ENCODE assay signal across 14 cellular contexts in the genomic region with DNA sequence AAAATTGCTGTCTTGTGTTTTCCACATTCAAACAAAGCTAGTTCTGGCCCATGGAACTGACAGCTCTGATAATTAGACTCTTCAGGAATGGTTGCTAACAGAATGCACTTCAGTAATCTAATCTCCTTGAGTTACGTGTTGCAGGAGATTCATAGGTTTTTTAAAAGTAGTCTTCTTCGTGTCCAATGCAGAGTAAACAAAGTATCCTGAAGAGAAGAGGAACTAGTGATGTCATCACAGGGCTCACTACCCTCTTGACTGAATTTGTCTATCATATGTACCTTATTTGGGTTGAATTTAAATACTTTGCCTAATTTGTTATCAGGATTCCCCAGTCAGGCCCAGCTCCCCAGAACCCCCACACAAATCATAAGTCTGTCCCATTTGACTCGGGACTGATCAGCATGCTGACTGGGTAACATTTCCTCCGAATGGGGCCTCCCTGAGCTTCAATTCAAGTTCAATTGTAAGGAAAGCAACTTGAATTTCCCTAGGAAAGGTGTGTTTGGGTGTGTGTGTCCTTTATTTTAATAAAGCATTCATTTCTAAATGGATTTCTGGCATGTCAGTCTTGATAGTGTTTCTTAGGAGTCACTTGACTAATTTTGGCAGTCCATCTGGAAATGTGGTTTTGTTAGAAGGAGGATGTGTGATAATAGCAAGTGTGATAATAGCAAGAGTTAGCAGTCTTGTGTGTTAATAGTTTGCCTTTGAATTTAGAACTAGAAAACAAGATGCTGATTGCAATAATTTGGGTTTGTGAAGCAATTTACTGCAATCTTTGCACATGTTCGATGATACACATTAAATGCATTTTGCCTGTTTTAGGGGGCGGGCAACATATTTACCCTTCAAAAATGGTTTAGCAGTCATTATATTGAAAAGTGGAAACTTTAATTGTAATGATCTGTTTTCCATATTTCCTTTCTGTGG. TPM values are rescaled to one million over a fixed set of nuclear protein-coding genes. Genes with fewer than 3 reads are reported as not detected.
DNase-seq lines count a peak whose midpoint lies in the region; ATAC-seq and TF ChIP-seq lines count a peak whose summit lies in the region.
"Had no signal": no experiment of that assay in that cellular context is flagged by ENCODE, and none has a peak within 500 bp of the region (broad histone marks: within the 10 kb centered on the region; RNA-seq: fewer than 3 reads in every experiment).

No MANE protein-coding gene starts in this region.

- H3K4me2 ChIP-seq in OCI-LY3 (ENCODE audit: low read length): peak overlapping the region; percentile 30

- peak overlapping the region; percentile 4; the same call in 1 of the 2 replicates for H3K27ac ChIP-seq in OCI-LY3 (ENCODE audit: low read length)
- H3K27ac ChIP-seq in duodenal mucosa (ENCODE audit: low read depth, low read length): peak overlapping the region; percentile 7
- H3K27ac ChIP-seq: coronary artery, suprapubic skin had no signal

- no peak overlapping the region for H3K4me3 ChIP-seq in OCI-LY3 (ENCODE audit: low read length)
- H3K4me3 ChIP-seq in duodenal mucosa (ENCODE audit: low read depth in 1 of 2, low read length in 2 of 2): peak overlapping the region; percentile 34 to 55
- H3K4me3 ChIP-seq: coronary artery had no signal

- DNase-seq in activated CD4-positive, alpha-beta T cell treated with anti-CD3 and anti-CD28 coated beads, Interleukin-2, amount 10 ng/mL, durations not matched to agents 24 days and 14 days: peak; percentile 70
- no peak for DNase-seq in activated CD4-positive, alpha-beta T cell treated with anti-CD3 and anti-CD28 coated beads, Interleukin-2, amount 50 U/mL, for 1 hour
- DNase-seq in stimulated activated naive B cell treated with anti-CD40 and anti-IgM and Interleukin-4, amounts not matched to agents 10 μg/mL and 1 μg/mL and 100 μg/mL, for 72 hours: no peak
- DNase-seq in glutamatergic neuron (no peak), endothelial cell (ENCODE audit: low spot score) (no peak)
- DNase-seq: hippocampal formation, NCI-H2081 treated with DMSO at 0.1 percent for 48 hours, SHP77 treated with DMSO at 0.1 percent for 48 hours had no signal

- intact Hi-C loops in activated CD4-positive, alpha-beta T cell treated with anti-CD3 and anti-CD28 coated beads, Interleukin-2, amount 10 ng/mL, durations not matched to agents 24 days and 14 days (cut with micrococcal nuclease): loop anchor here (1.0 to 10.0 kb wide), 7 partner anchors 14 to 868 kb away; a partner anchor contains a TSS

- H3K27me3 ChIP-seq in OCI-LY3 (ENCODE audit: low read depth, low read length): no peaks in the 10 kb centered on the region
- H3K27me3 ChIP-seq in duodenal mucosa (ENCODE audit: control insufficient read depth in 1 of 2, insufficient read depth in 2 of 2, low read length in 2 of 2): no peaks in the 10 kb centered on the region
- H3K27me3 ChIP-seq: suprapubic skin had no signal

- H3K36me3 Mint-ChIP-seq in activated CD4-positive, alpha-beta T cell treated with anti-CD3 and anti-CD28 coated beads, Interleukin-2, amount 10 ng/mL, durations not matched to agents 24 days and 14 days (ENCODE audit: low read depth): peaks cover 34% of the 10 kb centered on the region
- H3K36me3 Mint-ChIP-seq in stimulated activated naive B cell treated with anti-CD40 and anti-IgM and Interleukin-4, amounts not matched to agents 10 μg/mL and 1 μg/mL and 100 μg/mL, for 72 hours: peaks cover 31 to 54% of the 10 kb centered on the region in 2 donors
- H3K36me3 Mint-ChIP-seq in glutamatergic neuron (ENCODE audit: unreplicated experiment) (no peaks in the 10 kb centered on the region), endothelial cell (ENCODE audit: low read depth, unreplicated experiment) (peaks cover 5% of the 10 kb centered on the region)

- H3K4me1 ChIP-seq in OCI-LY3 (ENCODE audit: low read length): peaks cover 23% of the 10 kb centered on the region
- H3K4me1 ChIP-seq in duodenal mucosa (ENCODE audit: control insufficient read depth in 1 of 2, insufficient read depth in 2 of 2, low read length in 2 of 2): no peaks in the 10 kb centered on the region

- H3K27ac Mint-ChIP-seq in activated CD4-positive, alpha-beta T cell treated with anti-CD3 and anti-CD28 coated beads, Interleukin-2, amount 10 ng/mL, durations not matched to agents 24 days and 14 days: peak overlapping the region; percentile 92
- H3K27ac Mint-ChIP-seq in stimulated activated naive B cell treated with anti-CD40 and anti-IgM and Interleukin-4, amounts not matched to agents 10 μg/mL and 1 μg/mL and 100 μg/mL, for 72 hours: peak overlapping the region; percentile 52
- H3K27ac Mint-ChIP-seq in glutamatergic neuron (ENCODE audit: unreplicated experiment) (no peak overlapping the region), endothelial cell (ENCODE audit: unreplicated experiment) (no peak overlapping the region)
- H3K27ac Mint-ChIP-seq: nephron had no signal

- H3K9ac ChIP-seq in OCI-LY3 (ENCODE audit: low read length) (no peak overlapping the region), duodenal mucosa (ENCODE audit: low read depth in 1 of 2, low read length in 2 of 2) (peak overlapping the region in 1 of 2 donors; percentile 51)

- peaks cover 21% of the 10 kb centered on the region for H4K20me1 ChIP-seq in OCI-LY3 (ENCODE audit: insufficient read depth, low read length)

- no peak overlapping the region for H2AFZ ChIP-seq in OCI-LY3 (ENCODE audit: low read depth, low read length)

- peaks cover 25% of the 10 kb centered on the region for H3K36me3 ChIP-seq in OCI-LY3 (replicated peaks; ENCODE audit: low read depth, low read length)
- H3K36me3 ChIP-seq in duodenal mucosa (ENCODE audit: control insufficient read depth in 1 of 2, insufficient read depth in 2 of 2, low read length in 2 of 2): peaks cover 15 to 45% of the 10 kb centered on the region in 2 donors

- no peaks in the 10 kb centered on the region for H3K9me3 ChIP-seq in OCI-LY3 (ENCODE audit: insufficient read depth, low read length)
- H3K9me3 ChIP-seq in duodenal mucosa (ENCODE audit: control insufficient read depth in 1 of 2, low read length in 2 of 2): no peaks in the 10 kb centered on the region
- H3K9me3 ChIP-seq: suprapubic skin had no signal

- peaks cover 64% of the 10 kb centered on the region for H3K4me1 Mint-ChIP-seq in activated CD4-positive, alpha-beta T cell treated with anti-CD3 and anti-CD28 coated beads, Interleukin-2, amount 10 ng/mL, durations not matched to agents 24 days and 14 days
- peaks cover 20 to 38% of the 10 kb centered on the region in 2 donors for H3K4me1 Mint-ChIP-seq in stimulated activated naive B cell treated with anti-CD40 and anti-IgM and Interleukin-4, amounts not matched to agents 10 μg/mL and 1 μg/mL and 100 μg/mL, for 72 hours
- H3K4me1 Mint-ChIP-seq in glutamatergic neuron (ENCODE audit: low read depth, unreplicated experiment) (no peaks in the 10 kb centered on the region), endothelial cell (ENCODE audit: unreplicated experiment) (peaks cover 12% of the 10 kb centered on the region)

- no peaks in the 10 kb centered on the region for H3K9me3 Mint-ChIP-seq in activated CD4-positive, alpha-beta T cell treated with anti-CD3 and anti-CD28 coated beads, Interleukin-2, amount 10 ng/mL, durations not matched to agents 24 days and 14 days
- H3K9me3 Mint-ChIP-seq in stimulated activated naive B cell treated with anti-CD40 and anti-IgM and Interleukin-4, amounts not matched to agents 10 μg/mL and 1 μg/mL and 100 μg/mL, for 72 hours: no peaks in the 10 kb centered on the region
- H3K9me3 Mint-ChIP-seq in glutamatergic neuron (ENCODE audit: unreplicated experiment) (no peaks in the 10 kb centered on the region), endothelial cell (ENCODE audit: unreplicated experiment) (no peaks in the 10 kb centered on the region)
- H3K9me3 Mint-ChIP-seq: nephron had no signal

- ATAC-seq in stimulated activated naive B cell treated with anti-CD40 and anti-IgM and Interleukin-4, amounts not matched to agents 10 μg/mL and 1 μg/mL and 100 μg/mL, for 72 hours (replicated peaks): peak; percentile 44 to 63
- ATAC-seq in HG02973 (IDR thresholded peaks at IDR 0.05; ENCODE audit: unreplicated experiment): no peak

- H3K79me2 ChIP-seq in OCI-LY3 (ENCODE audit: low read length): no peaks in the 10 kb centered on the region; the same call in 1 of the 2 replicates

- no peak for TF ChIP-seq CTCF in OCI-LY3 (IDR thresholded peaks at IDR 0.05; ENCODE audit: low read depth, low read length)
- TF ChIP-seq CTCF in glutamatergic neuron (IDR thresholded peaks at IDR 0.05; ENCODE audit: partially characterized antibody, unreplicated experiment): no peak
- no peak for TF ChIP-seq CTCF in endothelial cell (IDR thresholded peaks at IDR 0.05; ENCODE audit: unreplicated experiment)

- H3K4me3 Mint-ChIP-seq in activated CD4-positive, alpha-beta T cell treated with anti-CD3 and anti-CD28 coated beads, Interleukin-2, amount 10 ng/mL, durations not matched to agents 24 days and 14 days: peak overlapping the region; percentile 93
- H3K4me3 Mint-ChIP-seq in stimulated activated naive B cell treated with anti-CD40 and anti-IgM and Interleukin-4, amounts not matched to agents 10 μg/mL and 1 μg/mL and 100 μg/mL, for 72 hours: no peak overlapping the region
- H3K4me3 Mint-ChIP-seq in glutamatergic neuron (ENCODE audit: unreplicated experiment) (no peak overlapping the region), endothelial cell (ENCODE audit: unreplicated experiment) (no peak overlapping the region)
- H3K4me3 Mint-ChIP-seq: nephron had no signal

- no peaks in the 10 kb centered on the region for H3K27me3 Mint-ChIP-seq in activated CD4-positive, alpha-beta T cell treated with anti-CD3 and anti-CD28 coated beads, Interleukin-2, amount 10 ng/mL, durations not matched to agents 24 days and 14 days
- no peaks in the 10 kb centered on the region for H3K27me3 Mint-ChIP-seq in stimulated activated naive B cell treated with anti-CD40 and anti-IgM and Interleukin-4, amounts not matched to agents 10 μg/mL and 1 μg/mL and 100 μg/mL, for 72 hours
- H3K27me3 Mint-ChIP-seq in glutamatergic neuron (ENCODE audit: unreplicated experiment) (peaks cover 2% of the 10 kb centered on the region), endothelial cell (ENCODE audit: unreplicated experiment) (no peaks in the 10 kb centered on the region)

RNA-seq across cellular contexts. Expression of a gene that starts 21.9 kb away (rescaled TPM):
- 27.1 and 29.8 TPM in 2 replicates for total RNA-seq in activated CD4-positive, alpha-beta T cell treated with anti-CD3 and anti-CD28 coated beads, Interleukin-2, amount 10 ng/mL, durations not matched to agents 24 days and 14 days
- total RNA-seq in glutamatergic neuron (ENCODE audit: unreplicated experiment) (14.6 TPM), endothelial cell (ENCODE audit: unreplicated experiment) (10.9 TPM)

RNA-seq across cellular contexts. Expression of a gene that starts 22.2 kb away (rescaled TPM):
- total RNA-seq in activated CD4-positive, alpha-beta T cell treated with anti-CD3 and anti-CD28 coated beads, Interleukin-2, amount 10 ng/mL, durations not matched to agents 24 days and 14 days: 27.6 and 30.1 TPM in 2 replicates
- total RNA-seq in glutamatergic neuron (ENCODE audit: unreplicated experiment) (30.5 TPM), endothelial cell (ENCODE audit: unreplicated experiment) (33.3 TPM)

Comparison
In these comparisons a context has a peak if more than half of its experiments do, and no peak if none do; other contexts are left out.
1. H3K27ac Mint-ChIP-seq: peak in activated CD4-positive, alpha-beta T cell treated with anti-CD3 and anti-CD28 coated beads, Interleukin-2, amount 10 ng/mL, durations not matched to agents 24 days and 14 days (single experiment) and stimulated activated naive B cell treated with anti-CD40 and anti-IgM and Interleukin-4, amounts not matched to agents 10 μg/mL and 1 μg/mL and 100 μg/mL, for 72 hours (single experiment); none in glutamatergic neuron (single experiment) and endothelial cell (single experiment).